Comparison of ENCODE assay signal across 17 cellular contexts in the genomic region with DNA sequence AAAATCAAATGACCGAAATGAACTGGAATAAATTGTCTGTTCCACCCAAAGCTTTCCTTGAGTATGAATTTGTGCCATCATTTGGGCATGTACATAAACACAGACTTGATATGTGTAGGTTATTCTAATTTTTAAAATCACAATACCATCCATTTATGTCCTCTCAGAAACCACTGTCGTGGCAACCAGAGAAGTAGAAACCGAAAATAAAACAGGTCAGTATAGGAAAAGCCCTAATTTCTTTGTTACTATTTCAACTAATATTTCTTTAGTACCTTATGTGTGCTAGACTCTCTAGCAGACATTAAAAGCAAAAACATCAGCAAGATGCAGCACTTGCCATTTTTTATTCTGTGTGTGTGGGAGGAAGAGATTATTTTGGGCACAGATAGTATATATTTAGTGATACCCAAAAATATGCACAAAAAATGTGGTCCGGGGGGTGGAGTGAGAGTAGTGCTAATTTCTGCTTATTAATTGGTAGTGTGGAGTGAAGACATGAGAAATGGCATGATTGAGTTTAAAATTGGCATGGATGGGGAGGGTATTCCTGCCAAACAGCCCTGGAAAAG.
DNase-seq lines count a peak whose midpoint lies in the region; ATAC-seq and TF ChIP-seq lines count a peak whose summit lies in the region.
"Had no signal": no experiment of that assay in that cellular context is flagged by ENCODE, and none has a peak within 500 bp of the region (broad histone marks: within the 10 kb centered on the region; RNA-seq: fewer than 3 reads in every experiment).

No MANE protein-coding gene starts in this region.

- no peaks in the 10 kb centered on the region for H3K36me3 Mint-ChIP-seq in activated naive CD4-positive, alpha-beta T cell treated with anti-CD3 and anti-CD28 coated beads, Interleukin-2, amount 50 U/mL, for 72 hours
- H3K36me3 Mint-ChIP-seq: naive thymus-derived CD4-positive, alpha-beta T cell had no signal

- H3K27me3 ChIP-seq in OCI-LY3 (ENCODE audit: low read depth, low read length) (no peaks in the 10 kb centered on the region), body of pancreas (no peaks in the 10 kb centered on the region), aorta (ENCODE audit: control insufficient read depth in 1 of 2, insufficient read depth in 2 of 2, low read length in 1 of 2) (no peaks in the 10 kb centered on the region)

- H3K79me2 ChIP-seq in OCI-LY3 (ENCODE audit: low read length) = no peaks in the 10 kb centered on the region

- TF ChIP-seq POLR2A in body of pancreas (IDR thresholded peaks at IDR 0.05) = no peak

- 63 to 81% methylated on average over 4 of the region's 4 CpGs for WGBS in body of pancreas, 2 donors
- 72 to 75% methylated on average over 4 of the region's 4 CpGs for WGBS in aorta, 2 donors

- peak overlapping the region; percentile 13; the same call in 1 of the 2 replicates for H2AFZ ChIP-seq in OCI-LY3 (ENCODE audit: low read depth, low read length)

- H3K4me2 ChIP-seq in OCI-LY3 (ENCODE audit: low read length) = peak overlapping the region; percentile 41

- no peak overlapping the region for H3K27ac ChIP-seq in OCI-LY3 (ENCODE audit: low read length)
- H3K27ac ChIP-seq in body of pancreas = no peak overlapping the region
- H3K27ac ChIP-seq in aorta (ENCODE audit: low read depth in 1 of 2, low read length in 2 of 2) = no peak overlapping the region
- H3K27ac ChIP-seq: lower lobe of right lung, psoas muscle had no signal

- intact Hi-C loops in body of pancreas (cut with DNase I) = no loop called here
- intact Hi-C loops in aorta (cut with DNase I) = no loop called here

- H4K20me1 ChIP-seq in OCI-LY3 (ENCODE audit: insufficient read depth, low read length) = no peaks in the 10 kb centered on the region

- peaks cover 5 to 14% of the 10 kb centered on the region in 2 donors for H3K9me3 Mint-ChIP-seq in activated naive CD4-positive, alpha-beta T cell treated with anti-CD3 and anti-CD28 coated beads, Interleukin-2, amount 50 U/mL, for 72 hours
- H3K9me3 Mint-ChIP-seq: activated CD4-positive, alpha-beta memory T cell treated with anti-CD3 and anti-CD28 coated beads, Interleukin-2, amount 10 ng/mL, durations not matched to agents 7 days and 5 days had no signal

- no peaks in the 10 kb centered on the region for H3K36me3 ChIP-seq in OCI-LY3 (replicated peaks; ENCODE audit: low read depth, low read length)
- no peaks in the 10 kb centered on the region for H3K36me3 ChIP-seq in body of pancreas (replicated peaks in 1 of 2; ENCODE audit: insufficient read depth in 1 of 2, low read depth in 2 of 2)
- no peaks in the 10 kb centered on the region for H3K36me3 ChIP-seq in aorta (ENCODE audit: control insufficient read depth in 1 of 2, insufficient read depth in 2 of 2, low read length in 1 of 2)
- H3K36me3 ChIP-seq: lower lobe of right lung had no signal

- no peak overlapping the region for H3K4me3 ChIP-seq in OCI-LY3 (ENCODE audit: low read length)
- no peak overlapping the region for H3K4me3 ChIP-seq in body of pancreas
- H3K4me3 ChIP-seq in aorta (ENCODE audit: low read length in 2 of 2) = no peak overlapping the region
- H3K4me3 ChIP-seq: lower lobe of right lung, psoas muscle had no signal

- DNase-seq in body of pancreas (no peak), aorta (no peak), anterior cingulate cortex (lab: John Stamatoyannopoulos, UW) (no peak)
- DNase-seq in activated naive CD4-positive, alpha-beta T cell treated with anti-CD3 and anti-CD28 coated beads, Interleukin-2, amount 50 U/mL, for 72 hours (ENCODE audit: low spot score in 2 of 2) = no peak
- DNase-seq: activated CD4-positive, alpha-beta memory T cell treated with anti-CD3 and anti-CD28 coated beads, Interleukin-2, amount 10 ng/mL, durations not matched to agents 7 days and 5 days; DMS 273 treated with DMSO at 0.1 percent for 48 hours; HFFc6; Karpas-422; lower lobe of right lung; naive thymus-derived CD4-positive, alpha-beta T cell; NCI-H1417 treated with DMSO at 0.1 percent for 48 hours; NCI-H226; psoas muscle had no signal

- TF ChIP-seq CTCF in OCI-LY3 (IDR thresholded peaks at IDR 0.05; ENCODE audit: low read depth, low read length) = no peak
- no peak for TF ChIP-seq CTCF in body of pancreas (IDR thresholded peaks at IDR 0.05)

- H3K9me3 ChIP-seq in OCI-LY3 (ENCODE audit: insufficient read depth, low read length) (no peaks in the 10 kb centered on the region), body of pancreas (no peaks in the 10 kb centered on the region), aorta (ENCODE audit: control insufficient read depth, low read length) (no peaks in the 10 kb centered on the region)
- H3K9me3 ChIP-seq: lower lobe of right lung, psoas muscle had no signal

- peaks cover 24% of the 10 kb centered on the region for H3K4me1 ChIP-seq in OCI-LY3 (ENCODE audit: low read length)
- no peaks in the 10 kb centered on the region for H3K4me1 ChIP-seq in body of pancreas
- no peaks in the 10 kb centered on the region for H3K4me1 ChIP-seq in aorta (ENCODE audit: control insufficient read depth in 1 of 2, insufficient read depth in 2 of 2, low read length in 2 of 2)
- H3K4me1 ChIP-seq: lower lobe of right lung, psoas muscle had no signal

- ATAC-seq in GM18868 (IDR thresholded peaks at IDR 0.05; ENCODE audit: unreplicated experiment) = peak; percentile 55
- ATAC-seq in GM21515 (IDR thresholded peaks at IDR 0.05; ENCODE audit: unreplicated experiment) = peak; percentile 54
- ATAC-seq in HG03108 (IDR thresholded peaks at IDR 0.05; ENCODE audit: unreplicated experiment) = peak; percentile 45
- ATAC-seq in body of pancreas = no peak
- no peak for ATAC-seq in activated naive CD4-positive, alpha-beta T cell treated with anti-CD3 and anti-CD28 coated beads, Interleukin-2, amount 50 U/mL, for 72 hours
- ATAC-seq in aorta (ENCODE audit: low FRiP score) = no peak
- ATAC-seq: lower lobe of right lung; naive thymus-derived CD4-positive, alpha-beta T cell; psoas muscle had no signal

- H3K27ac Mint-ChIP-seq in activated naive CD4-positive, alpha-beta T cell treated with anti-CD3 and anti-CD28 coated beads, Interleukin-2, amount 50 U/mL, for 72 hours = no peak overlapping the region
- H3K27ac Mint-ChIP-seq: activated CD4-positive, alpha-beta memory T cell treated with anti-CD3 and anti-CD28 coated beads, Interleukin-2, amount 10 ng/mL, durations not matched to agents 7 days and 5 days; HFFc6; naive thymus-derived CD4-positive, alpha-beta T cell had no signal

- no peak overlapping the region for H3K9ac ChIP-seq in OCI-LY3 (ENCODE audit: low read length)

Comparison
In these comparisons a context has a peak if more than half of its experiments do, and no peak if none do; other contexts are left out.
1. ATAC-seq: peak in GM18868 (single experiment), GM21515 (single experiment) and HG03108 (single experiment); none in body of pancreas (single experiment), activated naive CD4-positive, alpha-beta T cell treated with anti-CD3 and anti-CD28 coated beads, Interleukin-2, amount 50 U/mL, for 72 hours (0 of 2) and aorta (single experiment).